In genomic region chr7:110283056-110283455, GRCh38 we compare ENCODE assay signal across 21 cellular contexts.
"Had no signal": no experiment of that assay in that cellular context is flagged by ENCODE, and none has a peak within 500 bp of the region (broad histone marks: within the 10 kb centered on the region; RNA-seq: fewer than 3 reads in every experiment).

No MANE protein-coding gene starts in this region.

- H3K36me3 ChIP-seq: brain microvascular endothelial cell, colonic mucosa, left lung, spleen, thoracic aorta, upper lobe of right lung had no signal

- H3K27me3 ChIP-seq: brain microvascular endothelial cell, colonic mucosa, left lung, spleen, upper lobe of right lung had no signal

- H3K4me1 ChIP-seq: colonic mucosa, left lung, spleen, upper lobe of right lung had no signal

- H3K36me3 Mint-ChIP-seq: naive B cell; stimulated activated naive B cell treated with anti-CD40 and anti-IgM and Interleukin-4, amounts not matched to agents 10 μg/mL and 1 μg/mL and 100 μg/mL, for 72 hours had no signal

- H3K9me3 ChIP-seq: colonic mucosa, spleen, thoracic aorta, upper lobe of right lung had no signal

- ATAC-seq: left lung; sciatic nerve; stimulated activated naive B cell treated with anti-CD40 and anti-IgM and Interleukin-4, amounts not matched to agents 10 μg/mL and 1 μg/mL and 100 μg/mL, for 72 hours; upper lobe of right lung had no signal

- H3K4me3 Mint-ChIP-seq: activated CD4-positive, alpha-beta memory T cell treated with anti-CD3 and anti-CD28 coated beads, Interleukin-2, amount 10 ng/mL, durations not matched to agents 7 days and 5 days; activated T-cell treated with anti-CD3 and anti-CD28 coated beads, Interleukin-2, amount 50 U/mL, for 24 hours; central memory CD8-positive, alpha-beta T cell; naive B cell; neural crest cell; stimulated activated naive B cell treated with anti-CD40 and anti-IgM and Interleukin-4, amounts not matched to agents 10 μg/mL and 1 μg/mL and 100 μg/mL, for 72 hours had no signal

- H3K27ac ChIP-seq: brain microvascular endothelial cell, colonic mucosa, left lung, spleen, thoracic aorta, upper lobe of right lung had no signal

- DNase-seq: activated CD4-positive, alpha-beta memory T cell treated with anti-CD3 and anti-CD28 coated beads, Interleukin-2, amount 10 ng/mL, durations not matched to agents 7 days and 5 days; activated CD4-positive, alpha-beta T cell treated with anti-CD3 and anti-CD28 coated beads for 48 hours; activated CD4-positive, CD25-positive, alpha-beta regulatory T cell; activated naive CD4-positive, alpha-beta T cell treated with Interleukin-2 at 50 U/mL for 16 hours; activated T-cell treated with anti-CD3 and anti-CD28 coated beads, Interleukin-2, amount 50 U/mL, for 24 hours; anterior cingulate cortex; brain microvascular endothelial cell; colonic mucosa; kidney; left lung; mammary epithelial cell; naive B cell; spleen; stimulated activated naive B cell treated with anti-CD40 and anti-IgM and Interleukin-4, amounts not matched to agents 10 μg/mL and 1 μg/mL and 100 μg/mL, for 72 hours; T1000; upper lobe of right lung had no signal

- H3K27ac Mint-ChIP-seq: activated CD4-positive, alpha-beta memory T cell treated with anti-CD3 and anti-CD28 coated beads, Interleukin-2, amount 10 ng/mL, durations not matched to agents 7 days and 5 days; activated T-cell treated with anti-CD3 and anti-CD28 coated beads, Interleukin-2, amount 50 U/mL, for 24 hours; activated T-helper 2 cell treated with anti-CD3 and anti-CD28 coated beads, Interferon-gamma antibody, Interleukin-2, Interleukin-4, amounts not matched to agents 10 μg/mL and 5 μg/mL and 100 μg/mL, durations not matched to agents 14 hours and 24 hours and 36 hours; naive B cell; stimulated activated naive B cell treated with anti-CD40 and anti-IgM and Interleukin-4, amounts not matched to agents 10 μg/mL and 1 μg/mL and 100 μg/mL, for 72 hours had no signal

- H3K9me3 Mint-ChIP-seq: activated CD4-positive, alpha-beta memory T cell treated with anti-CD3 and anti-CD28 coated beads, Interleukin-2, amount 10 ng/mL, durations not matched to agents 7 days and 5 days; activated T-cell treated with anti-CD3 and anti-CD28 coated beads, Interleukin-2, amount 50 U/mL, for 24 hours; activated T-helper 2 cell treated with anti-CD3 and anti-CD28 coated beads, Interferon-gamma antibody, Interleukin-2, Interleukin-4, amounts not matched to agents 10 μg/mL and 5 μg/mL and 100 μg/mL, durations not matched to agents 14 hours and 24 hours and 36 hours; neural crest cell had no signal

- H3K27me3 Mint-ChIP-seq: activated CD4-positive, alpha-beta memory T cell treated with anti-CD3 and anti-CD28 coated beads, Interleukin-2, amount 10 ng/mL, durations not matched to agents 7 days and 5 days; activated T-cell treated with anti-CD3 and anti-CD28 coated beads, Interleukin-2, amount 50 U/mL, for 24 hours; central memory CD8-positive, alpha-beta T cell; naive B cell; stimulated activated naive B cell treated with anti-CD40 and anti-IgM and Interleukin-4, amounts not matched to agents 10 μg/mL and 1 μg/mL and 100 μg/mL, for 72 hours had no signal

- H3K4me1 Mint-ChIP-seq: activated CD4-positive, alpha-beta memory T cell treated with anti-CD3 and anti-CD28 coated beads, Interleukin-2, amount 10 ng/mL, durations not matched to agents 7 days and 5 days; central memory CD8-positive, alpha-beta T cell; naive B cell; neural crest cell; stimulated activated naive B cell treated with anti-CD40 and anti-IgM and Interleukin-4, amounts not matched to agents 10 μg/mL and 1 μg/mL and 100 μg/mL, for 72 hours had no signal

- H3K4me3 ChIP-seq: colonic mucosa, left lung, spleen, thoracic aorta, upper lobe of right lung had no signal
